In genomic region chr20:33709398-33709797, GRCh38 we compare ENCODE assay signal across 18 cellular contexts. TPM values are rescaled to one million over a fixed set of nuclear protein-coding genes. Genes with fewer than 3 reads are reported as not detected.
A peak's percentile ranks its signal among the peaks of the same experiment; 100 is the strongest.
DNase-seq lines count a peak whose midpoint lies in the region; ATAC-seq and TF ChIP-seq lines count a peak whose summit lies in the region.
"Had no signal": no experiment of that assay in that cellular context is flagged by ENCODE, and none has a peak within 500 bp of the region (broad histone marks: within the 10 kb centered on the region; RNA-seq: fewer than 3 reads in every experiment).

No MANE protein-coding gene starts in this region.

- H3K4me1 ChIP-seq in Caco-2: peaks cover 9% of the 10 kb centered on the region
- H3K4me1 ChIP-seq: BE2C, breast epithelium, right lobe of liver had no signal

- no peaks in the 10 kb centered on the region for H3K27me3 Mint-ChIP-seq in dendritic cell treated with granulocyte-macrophage colony-stimulating factor and Interleukin-4, amounts not matched to agents 40 ng/mL and 50 ng/mL, for 4 days
- H3K27me3 Mint-ChIP-seq in Caco-2 (ENCODE audit: insufficient read depth, unreplicated experiment): no peaks in the 10 kb centered on the region

- peaks cover 10% of the 10 kb centered on the region for H3K36me3 ChIP-seq in Caco-2 (ENCODE audit: control insufficient read depth, insufficient read depth, low read length)
- H3K36me3 ChIP-seq: breast epithelium had no signal

- H3K4me3 Mint-ChIP-seq in dendritic cell treated with granulocyte-macrophage colony-stimulating factor and Interleukin-4, amounts not matched to agents 40 ng/mL and 50 ng/mL, for 4 days: no peak overlapping the region
- no peak overlapping the region for H3K4me3 Mint-ChIP-seq in Caco-2 (ENCODE audit: unreplicated experiment)

- H3K9me3 ChIP-seq in Caco-2: peaks cover 3% of the 10 kb centered on the region; the same call in 1 of the 2 replicates
- H3K9me3 ChIP-seq: BE2C, breast epithelium, right lobe of liver had no signal

- CTCF ChIA-PET in Caco-2 (lab: Charles Lee): no interaction called here

- BruUV-seq in Caco-2 (replicated peaks; lab: Mats Ljungman, UMichigan): no TSS peak

- TF ChIP-seq CTCF in Caco-2 (IDR thresholded peaks at IDR 0.05; ENCODE audit: insufficient read depth in 1 of 2, low read depth in 1 of 2, low read length in 1 of 2, severe bottlenecking in 1 of 2, unreplicated experiment in 1 of 2): no peak

- no peak overlapping the region for H3K4me3 ChIP-seq in Caco-2 (ENCODE audit: low read depth, low read length)
- H3K4me3 ChIP-seq: breast epithelium, GM12878, right lobe of liver had no signal

- H3K27ac Mint-ChIP-seq in dendritic cell treated with granulocyte-macrophage colony-stimulating factor and Interleukin-4, amounts not matched to agents 40 ng/mL and 50 ng/mL, for 4 days: peak overlapping the region; percentile 24
- no peak overlapping the region for H3K27ac Mint-ChIP-seq in Caco-2 (ENCODE audit: unreplicated experiment)

- H3K4me1 Mint-ChIP-seq in dendritic cell treated with granulocyte-macrophage colony-stimulating factor and Interleukin-4, amounts not matched to agents 40 ng/mL and 50 ng/mL, for 4 days (ENCODE audit: low read depth): peaks cover 25% of the 10 kb centered on the region
- peaks cover 20% of the 10 kb centered on the region for H3K4me1 Mint-ChIP-seq in Caco-2 (ENCODE audit: low read depth, unreplicated experiment)

- intact Hi-C loops in dendritic cell treated with granulocyte-macrophage colony-stimulating factor and Interleukin-4, amounts not matched to agents 40 ng/mL and 50 ng/mL, for 4 days (cut with micrococcal nuclease): no loop called here
- intact Hi-C loops in posterior cingulate gyrus (cut with DNase I): no loop called here
- intact Hi-C loops in Caco-2 (cut with micrococcal nuclease; ENCODE audit: unreplicated experiment): no loop called here

- POLR2A ChIA-PET in Caco-2 (lab: Charles Lee): no interaction called here

- H3K36me3 Mint-ChIP-seq in dendritic cell treated with granulocyte-macrophage colony-stimulating factor and Interleukin-4, amounts not matched to agents 40 ng/mL and 50 ng/mL, for 4 days (ENCODE audit: low read depth): peaks cover 63% of the 10 kb centered on the region
- H3K36me3 Mint-ChIP-seq in Caco-2 (ENCODE audit: insufficient read depth, unreplicated experiment): peaks cover 16% of the 10 kb centered on the region

- DNase-seq in stimulated activated CD4-positive, alpha-beta T cell treated with anti-CD3 and anti-CD28 coated beads, Interleukin-15, amount 100 ng/mL, for 24 hours: peak; percentile 16
- no peak for DNase-seq in stimulated activated CD4-positive, alpha-beta T cell treated with anti-CD3 and anti-CD28 coated beads, Interleukin-2, amount 100 ng/mL, for 24 hours
- peak; percentile 50 for DNase-seq in RKO (ENCODE audit: low spot score)
- no peak for DNase-seq in posterior cingulate gyrus
- DNase-seq in Caco-2: no peak
- DNase-seq: activated CD8-positive, alpha-beta memory T cell treated with anti-CD3 and anti-CD28 coated beads, Interleukin-2, amount 50 U/mL, for 4 hours; activated naive CD4-positive, alpha-beta T cell treated with anti-CD3 and anti-CD28 coated beads, Interleukin-2, amount 50 U/mL, for 16 hours; BE2C; GDM1; NCI-H1048; NCI-H2081; occipital lobe; right lobe of liver had no signal

- H3K9me3 Mint-ChIP-seq in dendritic cell treated with granulocyte-macrophage colony-stimulating factor and Interleukin-4, amounts not matched to agents 40 ng/mL and 50 ng/mL, for 4 days: no peaks in the 10 kb centered on the region
- peaks cover 3% of the 10 kb centered on the region for H3K9me3 Mint-ChIP-seq in Caco-2 (ENCODE audit: unreplicated experiment)

- no peaks in the 10 kb centered on the region for H3K27me3 ChIP-seq in Caco-2 (replicated peaks; ENCODE audit: control insufficient read depth, insufficient read depth, low read length)
- H3K27me3 ChIP-seq: BE2C, breast epithelium, right lobe of liver had no signal

- no peak for ATAC-seq in GM18873 (IDR thresholded peaks at IDR 0.05; ENCODE audit: low FRiP score, unreplicated experiment)
- ATAC-seq: GM12878 had no signal

RNA-seq across cellular contexts. Expression of gene PXMP4, which starts 10.7 kb away (rescaled TPM):
- total RNA-seq in Caco-2 (2022): 37.3 and 39.5 TPM in 2 replicates

RNA-seq across cellular contexts. Expression of gene ZNF341, which starts 22.4 kb away (rescaled TPM):
- 2.9 and 4.6 TPM in 2 replicates for total RNA-seq in Caco-2 (2022)

RNA-seq across cellular contexts. Expression of gene E2F1, which starts 23.2 kb away (rescaled TPM):
- total RNA-seq in Caco-2 (2022): 67.5 and 74.7 TPM in 2 replicates

RNA-seq across cellular contexts. Expression of gene NECAB3, which starts 35.2 kb away (rescaled TPM):
- 98.4 and 105 TPM in 2 replicates for total RNA-seq in Caco-2 (2022)

RNA-seq across cellular contexts. Expression of gene ACTL10, which starts 42.7 kb away (rescaled TPM):
- 3.4 and 4.5 TPM in 2 replicates for total RNA-seq in Caco-2 (2022)
- total RNA-seq: NCI-H460 had no signal

Comparison
In these comparisons a context has a peak if more than half of its experiments do, and no peak if none do; other contexts are left out.
1. DNase-seq: peak in stimulated activated CD4-positive, alpha-beta T cell treated with anti-CD3 and anti-CD28 coated beads, Interleukin-15, amount 100 ng/mL, for 24 hours (single experiment) and RKO (single experiment); none in stimulated activated CD4-positive, alpha-beta T cell treated with anti-CD3 and anti-CD28 coated beads, Interleukin-2, amount 100 ng/mL, for 24 hours (0 of 2), posterior cingulate gyrus (0 of 10) and Caco-2 (0 of 2).